ENCODE assay signal across 27 cellular contexts in the genomic region with DNA sequence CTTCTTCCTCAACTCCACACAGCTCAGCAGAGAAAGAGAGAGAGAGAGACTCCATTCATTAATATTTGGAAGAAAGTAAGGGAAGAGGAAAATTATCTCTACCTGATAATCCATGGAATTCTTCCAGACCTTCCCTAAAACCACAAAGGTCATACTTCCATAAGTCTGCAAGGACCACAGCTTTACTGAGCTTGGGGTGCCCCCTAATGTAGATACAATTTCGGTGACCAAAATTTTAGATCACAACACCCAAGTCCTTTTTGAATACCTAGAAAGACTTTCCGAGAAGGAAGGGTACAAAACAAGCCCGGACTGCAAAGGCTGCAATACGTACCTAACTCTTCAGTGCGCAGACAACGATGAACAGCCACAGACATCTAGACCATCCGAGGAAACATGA.
A peak's percentile ranks its signal among the peaks of the same experiment; 100 is the strongest.
DNase-seq lines count a peak whose midpoint lies in the region; ATAC-seq and TF ChIP-seq lines count a peak whose summit lies in the region.
"Had no signal": no experiment of that assay in that cellular context is flagged by ENCODE, and none has a peak within 500 bp of the region (broad histone marks: within the 10 kb centered on the region; RNA-seq: fewer than 3 reads in every experiment).

No MANE protein-coding gene starts in this region.

- DNase-seq in NCI-H748 (lab: John Stamatoyannopoulos, UW; ENCODE audit: unreplicated experiment) = peak; percentile 12
- no peak for DNase-seq in NCI-H748 treated with DMSO at 0.1 percent for 48 hours (lab: John Stamatoyannopoulos, UW)
- DNase-seq in chondrocyte (ENCODE audit: low spot score) = no peak
- DNase-seq in activated naive CD4-positive, alpha-beta T cell treated with anti-CD3 and anti-CD28 coated beads, Interleukin-2, amount 50 U/mL, for 16 hours = no peak
- DNase-seq in sciatic nerve (ENCODE audit: low spot score) = no peak
- no peak for DNase-seq in HT-29 (ENCODE audit: low spot score)
- DNase-seq: Calu3; CD8-positive, alpha-beta memory T cell; DMS153; EL; GF-D8; H7; MV-4-11; NCI-H1694; NCI-H2081 treated with DMSO at 0.1 percent for 48 hours; NCI-H446 treated with DMSO at 0.1 percent for 48 hours; NCI-H82; PC-9; RPMI8226; SHP77; SW 1271; T-helper 17 cell had no signal

- H3K27ac ChIP-seq in OCI-LY1 (ENCODE audit: low read depth, low read length, poor library complexity, severe bottlenecking) = no peak overlapping the region
- H3K27ac ChIP-seq: HL-60, KMS-11, PC-9, SK-N-MC had no signal

- H3K4me1 Mint-ChIP-seq in chondrocyte (ENCODE audit: low read depth) = no peaks in the 10 kb centered on the region
- H3K4me1 Mint-ChIP-seq: CD8-positive, alpha-beta memory T cell; T-helper 17 cell had no signal

- H3K36me3 ChIP-seq in OCI-LY1 (ENCODE audit: insufficient read depth, low read length) = 0 out of 2 replicates have a peak, but pooled peaks cover 4% of the 10 kb centered on the region

- ATAC-seq in sciatic nerve (no peak), GM21723 (IDR thresholded peaks at IDR 0.05; ENCODE audit: unreplicated experiment) (no peak)
- ATAC-seq: T-helper 17 cell had no signal

- no peak overlapping the region for H3K4me3 ChIP-seq in OCI-LY1 (ENCODE audit: low read depth, low read length, poor library complexity, severe bottlenecking)
- H3K4me3 ChIP-seq: PC-9, SK-N-MC had no signal

- no peaks in the 10 kb centered on the region for H3K9me3 ChIP-seq in OCI-LY1 (ENCODE audit: low read length)

- H3K9me3 Mint-ChIP-seq in chondrocyte (ENCODE audit: low read depth) = peaks cover 11% of the 10 kb centered on the region

- H3K27me3 Mint-ChIP-seq in chondrocyte (ENCODE audit: low read depth) = no peaks in the 10 kb centered on the region
- H3K27me3 Mint-ChIP-seq: CD8-positive, alpha-beta memory T cell; T-helper 17 cell had no signal

- no peaks in the 10 kb centered on the region for H3K79me2 ChIP-seq in OCI-LY1 (ENCODE audit: insufficient read depth, low read length)

- no peaks in the 10 kb centered on the region for H3K9me2 ChIP-seq in OCI-LY1 (ENCODE audit: low read depth, low read length)

- H3K36me3 Mint-ChIP-seq in chondrocyte (ENCODE audit: low read depth) = no peaks in the 10 kb centered on the region
- H3K36me3 Mint-ChIP-seq: CD8-positive, alpha-beta memory T cell had no signal

- peaks cover 26% of the 10 kb centered on the region for H3K4me1 ChIP-seq in OCI-LY1 (ENCODE audit: insufficient read depth, low read length, severe bottlenecking)

- H3F3A ChIP-seq in OCI-LY1 (ENCODE audit: insufficient read depth, low read length) = no peaks in the 10 kb centered on the region

- H3K9ac ChIP-seq in OCI-LY1 (ENCODE audit: low read length) = no peak overlapping the region
- H3K9ac ChIP-seq: KMS-11 had no signal

- no peaks in the 10 kb centered on the region for H4K20me1 ChIP-seq in OCI-LY1 (ENCODE audit: insufficient read depth, low read length)

- H3K4me2 ChIP-seq in OCI-LY1 (ENCODE audit: low read length) = no peak overlapping the region
- H3K4me2 ChIP-seq: KMS-11, PC-9 had no signal

- H3K27me3 ChIP-seq in OCI-LY1 (ENCODE audit: insufficient read depth, low read length) = no peaks in the 10 kb centered on the region

- TF ChIP-seq CTCF in OCI-LY1 (IDR thresholded peaks at IDR 0.05; ENCODE audit: low read length) (peak; percentile 39; the same call in 1 of the 2 replicates), chondrocyte (IDR thresholded peaks at IDR 0.05) (peak; percentile 49)

- intact Hi-C loops in sciatic nerve (cut with DNase I) = no loop called here

- no peak overlapping the region for H2AFZ ChIP-seq in OCI-LY1 (ENCODE audit: low read length)
- H2AFZ ChIP-seq: PC-9 had no signal

- H3K27ac Mint-ChIP-seq in chondrocyte (ENCODE audit: unreplicated experiment) = no peak overlapping the region
- H3K27ac Mint-ChIP-seq: CD8-positive, alpha-beta memory T cell; T-helper 17 cell had no signal

- no peak overlapping the region for H3K4me3 Mint-ChIP-seq in chondrocyte (ENCODE audit: unreplicated experiment)
- H3K4me3 Mint-ChIP-seq: CD8-positive, alpha-beta memory T cell; T-helper 17 cell had no signal
